16 cellular contexts compared by ENCODE assay signal in genomic region chr3:146814601-146815315, GRCh38.
DNase-seq lines count a peak whose midpoint lies in the region; ATAC-seq and TF ChIP-seq lines count a peak whose summit lies in the region.
"Had no signal": no experiment of that assay in that cellular context is flagged by ENCODE, and none has a peak within 500 bp of the region (broad histone marks: within the 10 kb centered on the region; RNA-seq: fewer than 3 reads in every experiment).

No MANE protein-coding gene starts in this region.

- no peaks in the 10 kb centered on the region for H3K9me3 Mint-ChIP-seq in stimulated activated naive CD8-positive, alpha-beta T cell treated with anti-CD3 and anti-CD28 coated beads, Interleukin-15, amount 100 ng/mL, for 72 hours
- H3K9me3 Mint-ChIP-seq: activated naive CD4-positive, alpha-beta T cell treated with anti-CD3 and anti-CD28 coated beads for 36 hours had no signal

- no peak for TF ChIP-seq CTCF in fibroblast of villous mesenchyme (IDR thresholded peaks at IDR 0.05; ENCODE audit: insufficient read depth, low read depth, low read length)

- H3K4me2 ChIP-seq in skeletal muscle satellite cell (ENCODE audit: low read length): no peak overlapping the region
- H3K4me2 ChIP-seq: BLaER1 had no signal

- no peak overlapping the region for H3K4me3 Mint-ChIP-seq in stimulated activated naive CD8-positive, alpha-beta T cell treated with anti-CD3 and anti-CD28 coated beads, Interleukin-15, amount 100 ng/mL, for 72 hours
- H3K4me3 Mint-ChIP-seq: activated naive CD4-positive, alpha-beta T cell treated with anti-CD3 and anti-CD28 coated beads for 36 hours; naive thymus-derived CD4-positive, alpha-beta T cell had no signal

- ATAC-seq in Right ventricle myocardium superior (ENCODE audit: poor library complexity): no peak
- ATAC-seq in stimulated activated naive CD8-positive, alpha-beta T cell treated with anti-CD3 and anti-CD28 coated beads, Interleukin-15, amount 100 ng/mL, for 72 hours: no peak
- ATAC-seq: body of pancreas; naive thymus-derived CD4-positive, alpha-beta T cell had no signal

- H3K4me1 ChIP-seq in skeletal muscle satellite cell (ENCODE audit: control insufficient read depth, insufficient read depth, low read length): peaks cover 14% of the 10 kb centered on the region
- H3K4me1 ChIP-seq: BLaER1, body of pancreas had no signal

- no peaks in the 10 kb centered on the region for H3K9me3 ChIP-seq in skeletal muscle satellite cell (replicated peaks; ENCODE audit: low read length)
- H3K9me3 ChIP-seq: BLaER1, body of pancreas had no signal

- no peaks in the 10 kb centered on the region for H3K36me3 ChIP-seq in skeletal muscle satellite cell (ENCODE audit: insufficient read depth, low read length)
- H3K36me3 ChIP-seq: BLaER1 had no signal

- no peak overlapping the region for H3K27ac Mint-ChIP-seq in stimulated activated naive CD8-positive, alpha-beta T cell treated with anti-CD3 and anti-CD28 coated beads, Interleukin-15, amount 100 ng/mL, for 72 hours
- H3K27ac Mint-ChIP-seq: activated naive CD4-positive, alpha-beta T cell treated with anti-CD3 and anti-CD28 coated beads for 36 hours; naive thymus-derived CD4-positive, alpha-beta T cell had no signal

- no peaks in the 10 kb centered on the region for H3K27me3 Mint-ChIP-seq in stimulated activated naive CD8-positive, alpha-beta T cell treated with anti-CD3 and anti-CD28 coated beads, Interleukin-15, amount 100 ng/mL, for 72 hours
- H3K27me3 Mint-ChIP-seq: naive thymus-derived CD4-positive, alpha-beta T cell had no signal

- intact Hi-C loops in Right ventricle myocardium superior (cut with DNase I): loop anchor here (5.0 kb wide), 1 partner anchor 378 kb away; no protein-coding TSS in a partner anchor

- no peaks in the 10 kb centered on the region for H3K27me3 ChIP-seq in skeletal muscle satellite cell (ENCODE audit: control insufficient read depth, insufficient read depth, low read length)
- H3K27me3 ChIP-seq: BLaER1, body of pancreas had no signal

- peak overlapping the region; percentile 18 for H3K9ac ChIP-seq in skeletal muscle satellite cell (ENCODE audit: low read depth, low read length)
- H3K9ac ChIP-seq: BLaER1 had no signal

- H3K4me3 ChIP-seq in fibroblast of villous mesenchyme (ENCODE audit: low read depth, low read length) (no peak overlapping the region), skeletal muscle satellite cell (ENCODE audit: low read length) (no peak overlapping the region)
- H3K4me3 ChIP-seq: BLaER1, body of pancreas, SK-N-MC had no signal

- H3K4me1 Mint-ChIP-seq in stimulated activated naive CD8-positive, alpha-beta T cell treated with anti-CD3 and anti-CD28 coated beads, Interleukin-15, amount 100 ng/mL, for 72 hours: no peaks in the 10 kb centered on the region
- H3K4me1 Mint-ChIP-seq: naive thymus-derived CD4-positive, alpha-beta T cell had no signal

- DNase-seq in GM04504 (ENCODE audit: low read depth) (peak; percentile 51), astrocyte of the hippocampus (ENCODE audit: low read depth, low spot score) (peak; percentile 34), fibroblast of villous mesenchyme (ENCODE audit: low read depth) (peak; percentile 30), Right ventricle myocardium superior (no peak), T-helper 1 cell (no peak)
- no peak for DNase-seq in stimulated activated naive CD8-positive, alpha-beta T cell treated with anti-CD3 and anti-CD28 coated beads, Interleukin-15, amount 100 ng/mL, for 72 hours
- DNase-seq: activated naive CD4-positive, alpha-beta T cell treated with anti-CD3 and anti-CD28 coated beads for 36 hours; activated T-cell treated with anti-CD3 and anti-CD28 coated beads for 4 hours; body of pancreas; foreskin melanocyte; naive thymus-derived CD4-positive, alpha-beta T cell; NCI-H2029 treated with DMSO at 0.1 percent for 48 hours; NCI-H526 treated with DMSO at 0.1 percent for 48 hours had no signal

Comparison
In these comparisons a context has a peak if more than half of its experiments do, and no peak if none do; other contexts are left out.
1. DNase-seq: peak in GM04504 (single experiment), astrocyte of the hippocampus (single experiment) and fibroblast of villous mesenchyme (single experiment); none in Right ventricle myocardium superior (single experiment), T-helper 1 cell (0 of 5) and stimulated activated naive CD8-positive, alpha-beta T cell treated with anti-CD3 and anti-CD28 coated beads, Interleukin-15, amount 100 ng/mL, for 72 hours (0 of 2).